Comparison of ENCODE assay signal across 9 cellular contexts in genomic region chr11:129375731-129376657, GRCh38. TPM values are rescaled to one million over a fixed set of nuclear protein-coding genes. Genes with fewer than 3 reads are reported as not detected.
A peak's percentile ranks its signal among the peaks of the same experiment; 100 is the strongest.
DNase-seq lines count a peak whose midpoint lies in the region; ATAC-seq, FAIRE-seq and TF ChIP-seq lines count a peak whose summit lies in the region.
"Had no signal": no experiment of that assay in that cellular context is flagged by ENCODE, and none has a peak within 500 bp of the region (broad histone marks: within the 10 kb centered on the region; RNA-seq: fewer than 3 reads in every experiment).

Gene BARX2, plus strand, starts transcription at chr11:129375848. Its CDS starts 188 bp downstream, at chr11:129376036.

- POLR2A ChIA-PET in A549 (lab: Yijun Ruan, JAX) = no interaction called here
- POLR2A ChIA-PET in GM10248 (lab: Yijun Ruan, JAX) = no interaction called here

- CTCF ChIA-PET in A549 (lab: Yijun Ruan, JAX) = interaction anchor here (0.6 to 2.6 kb wide), 19 partner anchors 9 to 382 kb away, joined by 3 to 45 read pairs (median 3); no protein-coding TSS in a partner anchor
- CTCF ChIA-PET in GM10248 (lab: Yijun Ruan, JAX) = interaction anchor here (0.6 to 2.4 kb wide), 10 partner anchors 9 to 376 kb away, joined by 3 to 11 read pairs (median 4); no protein-coding TSS in a partner anchor
- CTCF ChIA-PET in mammary epithelial cell (lab: Charles Lee; ENCODE audit: low non-redundant PET) = interaction anchor here (0.6 to 0.7 kb wide), 4 partner anchors 12 to 321 kb away, joined by 3 to 4 read pairs (median 4); no protein-coding TSS in a partner anchor

- H3K9ac ChIP-seq in mammary epithelial cell (ENCODE audit: insufficient read depth, low read length) = no peak within 1 kb of the TSS

- peak; percentile 54; a peak in 4 of 5 replicates for TF ChIP-seq RAD21 in A549 (conservative IDR thresholded peaks at IDR 0.05 in 1 of 2, IDR thresholded peaks at IDR 0.05 in 1 of 2)

- H4K20me1 ChIP-seq in mammary epithelial cell (ENCODE audit: insufficient read depth, low read length) = peaks cover 1% of the 10 kb centered on the region

- WGBS in A549 (ENCODE audit: missing lambda C conversion rate) = 34% methylated on average over 14 of the region's 85 CpGs
- WGBS in mammary epithelial cell (ENCODE audit: low coverage, missing lambda C conversion rate) = 32% methylated on average over 22 of the region's 85 CpGs

- H3K27me3 ChIP-seq in mammary epithelial cell (ENCODE audit: insufficient read depth, low read length) = peaks cover 66% of the 10 kb centered on the region

- FAIRE-seq in A549 (lab: Jason Lieb, UNC) = no peak

- TF ChIP-seq CTCF in A549 (IDR thresholded peaks at IDR 0.05) = peak; percentile 57
- TF ChIP-seq CTCF in GM10248 (IDR thresholded peaks at IDR 0.05; ENCODE audit: control extremely low read depth, extremely low read depth, low read depth, missing control alignments) = peak; percentile 39
- TF ChIP-seq CTCF in mammary epithelial cell (conservative IDR thresholded peaks at IDR 0.05 in 1 of 2, IDR thresholded peaks at IDR 0.05 in 1 of 2; ENCODE audit: extremely low read depth in 1 of 2, insufficient read depth in 1 of 2, low read depth in 1 of 2, low read length in 2 of 2) = peak; percentile 37 to 83

- no peaks in the 10 kb centered on the region for H3K36me3 ChIP-seq in mammary epithelial cell (ENCODE audit: insufficient read depth, low read length)

- H3K9me3 ChIP-seq in A549 (no peaks in the 10 kb centered on the region), mammary epithelial cell (replicated peaks; ENCODE audit: insufficient read depth, low read length) (no peaks in the 10 kb centered on the region)

- dilution Hi-C loops in mammary epithelial cell (cut with HindIII; ENCODE audit: low sequenced_read_pairs) = no loop called here

- in situ Hi-C loops in mammary epithelial cell (cut with MboI; ENCODE audit: low sequenced_read_pairs in 2 of 2) = loop anchor here in 1 of 2 donors (5.0 kb wide), 1 partner anchor 321 kb away; no protein-coding TSS in a partner anchor

- peak in 1 of 2 experiments; percentile 59 for DNase-seq in A549 (ENCODE audit: low read depth in 1 of 2, low spot score in 1 of 2)
- DNase-seq in GM10248 (ENCODE audit: extremely low spot score) = peak; percentile 42
- DNase-seq in NCI-H69 (lab: John Stamatoyannopoulos, UW) = peak; percentile 72
- DNase-seq in mammary epithelial cell = peak; percentile 64
- DNase-seq in islet precursor cell = peak; percentile 91
- peak; percentile 41 for DNase-seq in stimulated activated CD4-positive, alpha-beta T cell treated with anti-CD3 and anti-CD28 coated beads, Interleukin-1b, Interleukin-23, amount 100 ng/mL, for 48 hours

- TF ChIP-seq POLR2A in A549 (IDR thresholded peaks at IDR 0.05; ENCODE audit: low read length) = no peak

- no peak for TF ChIP-seq EP300 in A549 (IDR thresholded peaks at IDR 0.05)

- H3K79me2 ChIP-seq in mammary epithelial cell (ENCODE audit: insufficient read depth, low read length) = no peaks in the 10 kb centered on the region

- ATAC-seq in A549 = peak; percentile 78 to 81
- ATAC-seq in HG03520 (IDR thresholded peaks at IDR 0.05; ENCODE audit: unreplicated experiment) = no peak
- no peak for ATAC-seq in GM21367 (IDR thresholded peaks at IDR 0.05; ENCODE audit: unreplicated experiment)

- no peak within 1 kb of the TSS for H3K27ac ChIP-seq in A549
- no peak within 1 kb of the TSS for H3K27ac ChIP-seq in mammary epithelial cell (ENCODE audit: insufficient read depth, low read depth, low read length)

- H3K4me3 ChIP-seq in A549 (peak within 1 kb of the TSS; percentile 42), mammary epithelial cell (replicated peaks in 1 of 3; ENCODE audit: insufficient read depth in 1 of 3, low read depth in 2 of 3, low read length in 3 of 3) (peak within 1 kb of the TSS in 2 of 3 experiments; percentile 25 to 41)

- peak within 1 kb of the TSS; percentile 86 for H3K4me2 ChIP-seq in A549
- peak within 1 kb of the TSS; percentile 70 for H3K4me2 ChIP-seq in mammary epithelial cell (ENCODE audit: insufficient read depth, low read depth, low read length)

- peaks cover 18% of the 10 kb centered on the region; the same call in 2 of the 3 replicates for H3K4me1 ChIP-seq in A549
- H3K4me1 ChIP-seq in mammary epithelial cell (ENCODE audit: insufficient read depth, low read length) = peaks cover 18% of the 10 kb centered on the region

- BruUV-seq in mammary epithelial cell (replicated peaks; lab: Mats Ljungman, UMichigan) = no TSS peak

- H2AFZ ChIP-seq in mammary epithelial cell (ENCODE audit: low read depth, low read length) = peak within 1 kb of the TSS; percentile 62

- intact Hi-C loops in mammary epithelial cell (cut with micrococcal nuclease) = loop anchor here (1.0 kb wide), 3 partner anchors 277 to 374 kb away; no protein-coding TSS in a partner anchor

TF ChIP-seq in A549, 52 proteins besides CTCF, POLR2A, EP300 and RAD21:
- TF ChIP-seq NPAS2 (CRISPR knock-in tag; IDR thresholded peaks at IDR 0.05; ENCODE audit: borderline replicate concordance) = no peak
- TF ChIP-seq PBX3 (IDR thresholded peaks at IDR 0.05) = no peak
- TF ChIP-seq SMC3 (IDR thresholded peaks at IDR 0.05) = peak; percentile 60
- 0 out of 2 replicates have a peak, but pooled peaks have one; percentile 17 for TF ChIP-seq RNF2 (IDR thresholded peaks at IDR 0.05; ENCODE audit: borderline replicate concordance, low read depth)

RNA-seq across cellular contexts. Expression of gene BARX2, which starts in this region (rescaled TPM):
- not detected in 2 replicates for polyA plus RNA-seq in A549 (2011; rRNA removed)
- polyA plus RNA-seq in A549 (2012; cell fraction: cytosol; rRNA removed) = not detected in 2 replicates
- polyA plus RNA-seq in A549 (2012; cell fraction: nucleus; rRNA removed) = not detected in 2 replicates
- polyA plus RNA-seq in A549 (2017; fragmentation: RNase III; extraction: RNeasy Plus Mini Kit Qiagen cat#74134 plus additional on column Dnase treatment) = not detected in 3 replicates
- not detected in 2 replicates for polyA minus RNA-seq in A549 (2011; rRNA and poly(A)+ RNA removed)
- total RNA-seq in mammary epithelial cell = under 1 TPM in 1 of 2 donors, not detected in 1; 0.17 TPM
- polyA plus RNA-seq in mammary epithelial cell = 0.02 TPM
- polyA minus RNA-seq in mammary epithelial cell = not detected
- total RNA-seq: mononuclear cell had no signal

Comparison
In these comparisons a context has a peak if more than half of its experiments do, and no peak if none do; other contexts are left out.
1. Peak in ATAC-seq, H3K4me3 ChIP-seq and H3K4me2 ChIP-seq in A549; RNA of the gene not detected or under 1 TPM.
2. Peak in DNase-seq, H3K4me3 ChIP-seq and H3K4me2 ChIP-seq in mammary epithelial cell; RNA of the gene not detected or under 1 TPM.